In the genomic region with DNA sequence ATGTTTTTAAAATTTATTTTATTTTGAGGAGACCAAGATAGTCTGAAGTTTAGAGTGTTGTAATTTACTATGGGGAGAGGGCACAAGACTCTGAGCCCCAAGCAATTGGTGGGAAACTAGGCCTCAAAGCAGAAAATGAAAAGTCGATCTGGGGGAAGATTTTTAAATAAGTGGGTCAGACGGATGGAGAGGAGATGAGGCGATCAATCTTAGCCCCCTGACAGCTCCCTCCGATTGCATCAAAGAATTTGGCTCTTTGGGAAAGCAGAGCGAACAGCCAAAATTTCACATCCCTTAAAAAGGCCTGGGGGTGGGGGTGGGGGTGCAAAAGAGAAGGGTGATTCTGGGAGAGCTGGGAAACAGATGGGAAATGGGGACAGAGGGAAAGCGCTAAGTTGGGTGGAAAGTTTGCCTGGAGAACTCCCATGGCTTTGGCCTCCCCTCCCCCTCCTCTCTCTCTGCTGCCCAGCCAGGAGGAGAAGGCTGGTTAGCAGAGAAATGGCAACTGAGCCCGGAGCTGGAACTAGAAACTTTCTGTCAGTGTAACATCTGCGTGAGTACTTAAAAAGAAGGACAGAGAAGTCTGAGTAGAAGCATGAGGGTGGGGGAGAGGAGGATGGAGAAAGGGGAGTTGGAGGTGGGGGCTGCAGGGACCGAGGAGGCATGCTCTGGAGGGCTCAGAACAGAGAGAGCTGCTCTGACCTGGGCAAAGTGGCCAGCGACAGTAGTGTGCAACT, we compare ENCODE assay signal across 9 cellular contexts. TPM values are rescaled to one million over a fixed set of nuclear protein-coding genes. Genes with fewer than 3 reads are reported as not detected.
DNase-seq lines count a peak whose midpoint lies in the region; TF ChIP-seq lines count a peak whose summit lies in the region.
"Had no signal": no experiment of that assay in that cellular context is flagged by ENCODE, and none has a peak within 500 bp of the region (broad histone marks: within the 10 kb centered on the region; RNA-seq: fewer than 3 reads in every experiment).

No MANE protein-coding gene starts in this region.

- peaks cover 0 to 6% of the 10 kb centered on the region in 2 donors for H3K4me1 ChIP-seq in duodenal mucosa (ENCODE audit: control insufficient read depth in 1 of 2, insufficient read depth in 2 of 2, low read length in 2 of 2)
- H3K4me1 ChIP-seq in sigmoid colon: peaks cover 0 to 68% (median 65%) of the 10 kb centered on the region in 4 donors

- 56 to 66% methylated on average over 10 of the region's 10 CpGs for WGBS in sigmoid colon, 2 donors

- H3K4me3 ChIP-seq in duodenal mucosa (ENCODE audit: low read depth in 1 of 2, low read length in 2 of 2) (peak overlapping the region; percentile 13 to 24), sigmoid colon (peak overlapping the region; percentile 5 to 34 (median 30))

- no peak for TF ChIP-seq CTCF in sigmoid colon (IDR thresholded peaks at IDR 0.05)

- DNase-seq in NCI-H69 (lab: John Stamatoyannopoulos, UW) (peak; percentile 72), sigmoid colon (peak; percentile 79), NCI-H2081 (lab: John Stamatoyannopoulos, UW) (no peak), NCI-H1417 (lab: John Stamatoyannopoulos, UW) (no peak)
- DNase-seq in stimulated activated CD4-positive, alpha-beta T cell treated with anti-CD3 and anti-CD28 coated beads, Interleukin-4, amount 100 ng/mL, for 4 hours: no peak
- DNase-seq: anterior cingulate cortex had no signal

- H3K36me3 ChIP-seq in duodenal mucosa (ENCODE audit: control insufficient read depth in 1 of 2, insufficient read depth in 2 of 2, low read length in 2 of 2): no peaks in the 10 kb centered on the region
- peaks cover 0 to 16% (median 5%) of the 10 kb centered on the region in 4 donors for H3K36me3 ChIP-seq in sigmoid colon

- H3K27me3 ChIP-seq in duodenal mucosa (ENCODE audit: control insufficient read depth in 1 of 2, insufficient read depth in 2 of 2, low read length in 2 of 2): peaks cover 37 to 74% of the 10 kb centered on the region in 2 donors
- no peaks in the 10 kb centered on the region for H3K27me3 ChIP-seq in sigmoid colon

- intact Hi-C loops in sigmoid colon (cut with DNase I): no loop called here

- peak overlapping the region; percentile 39 for H3K27ac ChIP-seq in duodenal mucosa (ENCODE audit: low read depth, low read length)
- peak overlapping the region; percentile 94 to 99 (median 96) for H3K27ac ChIP-seq in sigmoid colon

- no peaks in the 10 kb centered on the region for H3K9me3 ChIP-seq in duodenal mucosa (ENCODE audit: control insufficient read depth in 1 of 2, low read length in 2 of 2)
- no peaks in the 10 kb centered on the region for H3K9me3 ChIP-seq in sigmoid colon

- TF ChIP-seq EP300 in sigmoid colon (IDR thresholded peaks at IDR 0.05): no peak

- H3K9ac ChIP-seq in duodenal mucosa (ENCODE audit: low read depth in 1 of 2, low read length in 2 of 2): peak overlapping the region; percentile 12 to 15

- no peak for TF ChIP-seq POLR2A in sigmoid colon (IDR thresholded peaks at IDR 0.05)

RNA-seq across cellular contexts. Expression of a gene that starts 1.4 kb away (rescaled TPM):
- 10 to 100 TPM; 44.9 to 86.1 (median 63.6) TPM for total RNA-seq in sigmoid colon
- 1 to 10 TPM; 1.6 to 7.8 (median 3.0) TPM for polyA plus RNA-seq in sigmoid colon
- total RNA-seq: NCI-H460 had no signal

RNA-seq across cellular contexts. Expression of a gene that starts 15.5 kb away (rescaled TPM):
- under 1 TPM in 1 of 4 donors, not detected in 3; 0.27 TPM for total RNA-seq in sigmoid colon
- polyA plus RNA-seq in sigmoid colon: under 1 TPM in 2 of 3 donors, not detected in 1; 0.60 to 0.92 TPM
- total RNA-seq: NCI-H460, renal cortical epithelial cell had no signal

RNA-seq across cellular contexts. Expression of a gene that starts 31.8 kb away (rescaled TPM):
- total RNA-seq in sigmoid colon: 1 to 10 TPM; 4.6 to 8.3 (median 5.4) TPM
- 1 to 10 TPM in 2 of 3 donors, under 1 TPM in 1; 0.23 to 2.7 (median 1.2) TPM for polyA plus RNA-seq in sigmoid colon

RNA-seq across cellular contexts. Expression of a gene that starts 43.7 kb away (rescaled TPM):
- total RNA-seq in sigmoid colon: 10 to 100 TPM; 25.3 to 64.3 (median 30.1) TPM
- 10 to 100 TPM in 2 of 3 donors, 1 to 10 TPM in 1; 6.2 to 16.7 (median 10.2) TPM for polyA plus RNA-seq in sigmoid colon

RNA-seq across cellular contexts. Expression of a gene that starts 47.2 kb away (rescaled TPM):
- total RNA-seq in sigmoid colon: 1 to 10 TPM; 1.5 to 2.5 (median 2.1) TPM
- 10 to 100 TPM in 1 of 3 donors, 1 to 10 TPM in 2; 3.2 to 13.9 (median 4.2) TPM for polyA plus RNA-seq in sigmoid colon

Comparison
In these comparisons a context has a peak if more than half of its experiments do, and no peak if none do; other contexts are left out.
1. DNase-seq: peak in NCI-H69 (single experiment) and sigmoid colon (single experiment); none in stimulated activated CD4-positive, alpha-beta T cell treated with anti-CD3 and anti-CD28 coated beads, Interleukin-4, amount 100 ng/mL, for 4 hours (0 of 2), NCI-H2081 (0 of 2) and NCI-H1417 (0 of 3).